In genomic region chr11:65383778-65384177, GRCh38 we compare ENCODE assay signal across 8 cellular contexts. TPM values are rescaled to one million over a fixed set of nuclear protein-coding genes. Genes with fewer than 3 reads are reported as not detected.
DNase-seq lines count a peak whose midpoint lies in the region; TF ChIP-seq lines count a peak whose summit lies in the region.

No MANE protein-coding gene starts in this region.

- H3K4me1 ChIP-seq in BLaER1 (peaks cover 90% of the 10 kb centered on the region), osteoblast (ENCODE audit: insufficient read depth, low read length) (peaks cover 33% of the 10 kb centered on the region)
- peaks cover 61% of the 10 kb centered on the region for H3K4me1 ChIP-seq in effector memory CD4-positive, alpha-beta T cell (ENCODE audit: control insufficient read depth, insufficient read depth, low read length, poor library complexity, severe bottlenecking)

- H3K36me3 ChIP-seq in BLaER1: peaks cover 10% of the 10 kb centered on the region; the same call in 1 of the 2 replicates
- H3K36me3 ChIP-seq in effector memory CD4-positive, alpha-beta T cell (ENCODE audit: control insufficient read depth, insufficient read depth, low read length): peaks cover 12% of the 10 kb centered on the region
- no peaks in the 10 kb centered on the region for H3K36me3 ChIP-seq in osteoblast (ENCODE audit: insufficient read depth, low read length)

- H3K9me3 ChIP-seq in BLaER1 (no peaks in the 10 kb centered on the region), osteoblast (ENCODE audit: low read depth, low read length) (no peaks in the 10 kb centered on the region)
- no peaks in the 10 kb centered on the region for H3K9me3 ChIP-seq in effector memory CD4-positive, alpha-beta T cell (ENCODE audit: control insufficient read depth, low read length)

- TF ChIP-seq CTCF in osteoblast (IDR thresholded peaks at IDR 0.05; ENCODE audit: extremely low read depth, low read depth, low read length): no peak

- H3K79me2 ChIP-seq in osteoblast (ENCODE audit: insufficient read depth, low read length): peaks cover 34% of the 10 kb centered on the region

- DNase-seq in NCI-H69 (lab: John Stamatoyannopoulos, UW) (peak; percentile 46), osteoblast (ENCODE audit: insufficient read length, low spot score, missing footprints) (no peak), amygdala (lab: John Stamatoyannopoulos, UW) (no peak), HK-2 (ENCODE audit: unreplicated experiment) (no peak), epidermal melanocyte (ENCODE audit: insufficient read length, low spot score) (no peak)
- DNase-seq in effector memory CD4-positive, alpha-beta T cell: no peak
- no peak for DNase-seq in stimulated activated CD4-positive, alpha-beta T cell treated with anti-CD3 and anti-CD28 coated beads, Interleukin-15, amount 100 ng/mL, for 24 hours

- peak overlapping the region; percentile 43 for H3K9ac ChIP-seq in BLaER1

- H3K27ac ChIP-seq in BLaER1 (peak overlapping the region; percentile 94), osteoblast (ENCODE audit: low read depth, low read length) (peak overlapping the region; percentile 98)
- peak overlapping the region; percentile 87 for H3K27ac ChIP-seq in effector memory CD4-positive, alpha-beta T cell (ENCODE audit: insufficient read depth, low read length, poor library complexity, severe bottlenecking)

- no peak overlapping the region for H3K4me3 ChIP-seq in BLaER1
- no peak overlapping the region for H3K4me3 ChIP-seq in effector memory CD4-positive, alpha-beta T cell (ENCODE audit: insufficient read depth, low read depth, low read length, poor library complexity, severe bottlenecking)
- H3K4me3 ChIP-seq in osteoblast (ENCODE audit: insufficient read depth, low read length): no peak overlapping the region

- no peaks in the 10 kb centered on the region for H4K20me1 ChIP-seq in BLaER1
- H4K20me1 ChIP-seq in osteoblast (ENCODE audit: insufficient read depth, low read length): peaks cover under 1% of the 10 kb centered on the region

- H2AFZ ChIP-seq in osteoblast (ENCODE audit: low read length): no peak overlapping the region

- H3K4me2 ChIP-seq in BLaER1 (peak overlapping the region; percentile 99), osteoblast (ENCODE audit: insufficient read depth, low read length) (no peak overlapping the region)

- H3K27me3 ChIP-seq in BLaER1 (no peaks in the 10 kb centered on the region), osteoblast (ENCODE audit: insufficient read depth, low read length) (no peaks in the 10 kb centered on the region)
- no peaks in the 10 kb centered on the region for H3K27me3 ChIP-seq in effector memory CD4-positive, alpha-beta T cell (replicated peaks; ENCODE audit: control insufficient read depth, insufficient read depth, low read length, poor library complexity, severe bottlenecking)

RNA-seq across cellular contexts. Expression of gene SLC25A45, which starts 1.3 kb away (rescaled TPM):
- total RNA-seq in osteoblast: 4.1 and 4.3 TPM in 2 replicates

RNA-seq across cellular contexts. Expression of gene FRMD8, which starts 2.7 kb away (rescaled TPM):
- 62.2 and 78.2 TPM in 2 replicates for total RNA-seq in osteoblast

RNA-seq across cellular contexts. Expression of gene TIGD3, which starts 29.2 kb away (rescaled TPM):
- total RNA-seq in osteoblast: not detected in 2 replicates

RNA-seq across cellular contexts. Expression of gene NEAT1, which starts 38.8 kb away (rescaled TPM):
- 818 and 1,122 TPM in 2 replicates for total RNA-seq in osteoblast

RNA-seq across cellular contexts. Expression of gene DPF2, which starts 50.1 kb away (rescaled TPM):
- total RNA-seq in osteoblast: 44.2 and 48.1 TPM in 2 replicates
